Comparison of ENCODE assay signal across 6 cellular contexts in the genomic region with DNA sequence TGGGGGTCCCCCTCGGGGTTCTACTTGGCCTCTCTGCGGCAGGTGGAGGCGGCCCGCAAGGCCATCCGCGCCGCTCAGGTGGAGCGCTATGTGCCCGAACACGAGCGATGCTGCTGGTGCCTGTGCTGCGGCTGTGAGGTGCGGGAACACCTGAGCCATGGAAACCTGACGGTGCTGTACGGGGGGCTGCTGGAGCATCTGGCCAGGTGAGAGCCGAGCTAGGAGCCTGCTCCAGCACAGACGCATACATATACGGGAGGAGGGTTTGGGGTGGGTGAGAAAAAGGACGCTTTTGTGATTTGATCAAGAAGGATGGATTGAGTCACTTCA. TPM values are rescaled to one million over a fixed set of nuclear protein-coding genes. Genes with fewer than 3 reads are reported as not detected.
DNase-seq lines count a peak whose midpoint lies in the region; ATAC-seq lines count a peak whose summit lies in the region.

No MANE protein-coding gene starts in this region.

- peak overlapping the region; percentile 66 for H3K4me3 ChIP-seq in SJSA1
- peak overlapping the region; percentile 77 for H3K4me3 ChIP-seq in iPS-18c (ENCODE audit: insufficient read depth, low read depth, low read length)

- peaks cover 22% of the 10 kb centered on the region for H3K36me3 ChIP-seq in SJSA1

- DNase-seq in SJSA1 (ENCODE audit: low read depth in 1 of 2, low spot score in 2 of 2): no peak
- DNase-seq in NCI-H2227 (lab: John Stamatoyannopoulos, UW; ENCODE audit: unreplicated experiment): no peak
- no peak for DNase-seq in SHP77 (lab: John Stamatoyannopoulos, UW)
- no peak for DNase-seq in stimulated activated CD4-positive, alpha-beta T cell treated with anti-CD3 and anti-CD28 coated beads, Interleukin-4, amount 100 ng/mL, for 1 hour

- peak overlapping the region; percentile 81 for H3K27ac ChIP-seq in SJSA1

- H3K9me3 ChIP-seq in SJSA1 (replicated peaks) (no peaks in the 10 kb centered on the region), iPS-18c (ENCODE audit: control insufficient read depth, insufficient read depth, low read length) (no peaks in the 10 kb centered on the region)

- H3K4me1 ChIP-seq in SJSA1 (replicated peaks): peaks cover 17% of the 10 kb centered on the region

- no peaks in the 10 kb centered on the region for H3K27me3 ChIP-seq in SJSA1 (replicated peaks)

- peak; percentile 19 for ATAC-seq in GM21528 (IDR thresholded peaks at IDR 0.05; ENCODE audit: low FRiP score, unreplicated experiment)

RNA-seq across cellular contexts. Expression of a gene that starts 0.4 kb away (rescaled TPM):
- 13.5 and 17.0 TPM in 2 replicates for total RNA-seq in SJSA1 (2014; rRNA removed; shearing (Covaris generic))

RNA-seq across cellular contexts. Expression of a gene that starts 19.8 kb away (rescaled TPM):
- 718 and 750 TPM in 2 replicates for total RNA-seq in SJSA1 (2014; rRNA removed; shearing (Covaris generic))

RNA-seq across cellular contexts. Expression of a gene that starts 20.2 kb away (rescaled TPM):
- 44.6 and 75.6 TPM in 2 replicates for total RNA-seq in SJSA1 (2014; rRNA removed; shearing (Covaris generic))

RNA-seq across cellular contexts. Expression of a gene that starts 26.8 kb away (rescaled TPM):
- total RNA-seq in SJSA1 (2014; rRNA removed; shearing (Covaris generic)): not detected in 2 replicates

RNA-seq across cellular contexts. Expression of a gene that starts 32.3 kb away (rescaled TPM):
- total RNA-seq in SJSA1 (2014; rRNA removed; shearing (Covaris generic)): 3.1 and 6.0 TPM in 2 replicates
